ENCODE assay signal across 1 cellular context in the genomic region with DNA sequence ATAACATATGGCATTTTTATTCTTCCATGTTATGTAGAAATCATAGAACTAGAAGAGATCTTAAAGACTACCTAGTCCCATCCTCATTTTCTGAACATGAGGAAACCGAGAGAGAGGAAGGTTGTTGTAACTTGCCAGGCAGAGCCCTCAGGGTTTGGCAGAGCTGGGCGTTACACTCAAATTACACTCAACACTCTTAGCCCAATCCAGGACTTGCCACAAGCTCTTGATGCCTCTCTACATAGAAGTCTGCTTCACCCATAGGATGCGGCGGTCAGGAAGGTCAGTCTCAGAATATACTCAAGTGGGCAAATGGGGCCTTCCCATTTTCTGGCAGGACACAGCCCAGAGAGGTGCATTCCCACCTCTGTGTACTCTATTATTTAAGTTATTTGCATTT.
TF ChIP-seq lines count a peak whose summit lies in the region.

No MANE protein-coding gene starts in this region.

TF ChIP-seq in IMR-90, 13 proteins besides CTCF, POLR2A, EP300 and RAD21:
- TF ChIP-seq MAFK (IDR thresholded peaks at IDR 0.05; ENCODE audit: low read depth, low read length) (no peak), CHD1 (IDR thresholded peaks at IDR 0.05; ENCODE audit: low read depth, low read length) (no peak), RFX5 (IDR thresholded peaks at IDR 0.05; ENCODE audit: low read depth, low read length) (no peak), MXI1 (IDR thresholded peaks at IDR 0.05; ENCODE audit: borderline replicate concordance, low read depth, low read length) (no peak), NFE2L2 (IDR thresholded peaks at IDR 0.05; ENCODE audit: low read depth, low read length) (no peak), BHLHE40 (IDR thresholded peaks at IDR 0.05; ENCODE audit: low read depth, low read length) (no peak), FOS (IDR thresholded peaks at IDR 0.05; ENCODE audit: low read depth, low read length) (no peak), CEBPB (IDR thresholded peaks at IDR 0.05; ENCODE audit: low read depth, low read length) (no peak), RCOR1 (IDR thresholded peaks at IDR 0.05; ENCODE audit: insufficient replicate concordance, low read length) (no peak), SMC3 (IDR thresholded peaks at IDR 0.05; ENCODE audit: low read depth, low read length) (no peak), MAZ (IDR thresholded peaks at IDR 0.05; ENCODE audit: borderline replicate concordance, low read depth, low read length) (no peak)
- TF ChIP-seq, protein P1, sequence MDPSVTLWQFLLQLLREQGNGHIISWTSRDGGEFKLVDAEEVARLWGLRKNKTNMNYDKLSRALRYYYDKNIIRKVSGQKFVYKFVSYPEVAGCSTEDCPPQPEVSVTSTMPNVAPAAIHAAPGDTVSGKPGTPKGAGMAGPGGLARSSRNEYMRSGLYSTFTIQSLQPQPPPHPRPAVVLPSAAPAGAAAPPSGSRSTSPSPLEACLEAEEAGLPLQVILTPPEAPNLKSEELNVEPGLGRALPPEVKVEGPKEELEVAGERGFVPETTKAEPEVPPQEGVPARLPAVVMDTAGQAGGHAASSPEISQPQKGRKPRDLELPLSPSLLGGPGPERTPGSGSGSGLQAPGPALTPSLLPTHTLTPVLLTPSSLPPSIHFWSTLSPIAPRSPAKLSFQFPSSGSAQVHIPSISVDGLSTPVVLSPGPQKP (IDR thresholded peaks at IDR 0.05; ENCODE audit: borderline replicate concordance, low read depth, low read length): no peak
- TF ChIP-seq, protein P2, sequence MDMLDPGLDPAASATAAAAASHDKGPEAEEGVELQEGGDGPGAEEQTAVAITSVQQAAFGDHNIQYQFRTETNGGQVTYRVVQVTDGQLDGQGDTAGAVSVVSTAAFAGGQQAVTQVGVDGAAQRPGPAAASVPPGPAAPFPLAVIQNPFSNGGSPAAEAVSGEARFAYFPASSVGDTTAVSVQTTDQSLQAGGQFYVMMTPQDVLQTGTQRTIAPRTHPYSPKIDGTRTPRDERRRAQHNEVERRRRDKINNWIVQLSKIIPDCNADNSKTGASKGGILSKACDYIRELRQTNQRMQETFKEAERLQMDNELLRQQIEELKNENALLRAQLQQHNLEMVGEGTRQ (IDR thresholded peaks at IDR 0.05; ENCODE audit: low read depth, low read length): no peak
